ENCODE assay signal across 24 cellular contexts in the genomic region with DNA sequence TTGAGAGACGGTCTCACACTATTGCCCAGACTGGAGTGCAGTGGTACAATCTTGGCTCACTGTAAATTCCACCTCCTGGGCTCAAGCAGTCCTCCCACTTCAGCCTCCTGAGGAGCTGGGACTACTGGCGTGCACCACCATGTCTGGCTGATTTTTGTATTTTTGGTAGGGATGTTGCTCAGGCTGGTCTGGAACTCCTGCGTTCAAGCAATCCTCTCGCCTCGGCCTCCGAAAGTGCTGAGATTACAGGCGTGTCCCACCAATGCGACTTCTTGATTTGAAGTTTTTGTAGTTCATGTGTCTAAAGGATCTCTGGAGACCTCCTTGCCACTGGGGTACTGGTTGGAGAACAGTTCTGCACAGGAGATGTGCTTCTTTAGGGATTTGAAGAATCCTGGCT. TPM values are rescaled to one million over a fixed set of nuclear protein-coding genes. Genes with fewer than 3 reads are reported as not detected.
DNase-seq lines count a peak whose midpoint lies in the region; ATAC-seq and TF ChIP-seq lines count a peak whose summit lies in the region.
"Had no signal": no experiment of that assay in that cellular context is flagged by ENCODE, and none has a peak within 500 bp of the region (broad histone marks: within the 10 kb centered on the region; RNA-seq: fewer than 3 reads in every experiment).

No MANE protein-coding gene starts in this region.

- H3K4me2 ChIP-seq in HCT116 (ENCODE audit: low read length) = no peak overlapping the region
- H3K4me2 ChIP-seq: BLaER1, GM23338 had no signal

- no peak for ATAC-seq in HCT116
- ATAC-seq in natural killer cell treated with Interleukin-12 subunit alpha and Interleukin-12 subunit beta and Interleukin-15 and Interleukin-18, amount 100 ng/mL, for 72 hours = no peak
- no peak for ATAC-seq in GM19455 (IDR thresholded peaks at IDR 0.05; ENCODE audit: unreplicated experiment)
- ATAC-seq: GM12878, GM23338 had no signal

- TF ChIP-seq CTCF in HCT116 (IDR thresholded peaks at IDR 0.05 in 2 of 3, conservative IDR thresholded peaks at IDR 0.05 in 1 of 3; ENCODE audit: borderline replicate concordance in 1 of 3, insufficient read depth in 1 of 3, low read depth in 2 of 3, low read length in 2 of 3) (no peak), colonic mucosa (IDR thresholded peaks at IDR 0.05) (no peak)

- POLR2A ChIA-PET in HCT116 (lab: Charles Lee) = no interaction called here

- no peaks in the 10 kb centered on the region for H3K27me3 ChIP-seq in HCT116 (ENCODE audit: insufficient read depth, low read length)
- no peaks in the 10 kb centered on the region for H3K27me3 ChIP-seq in colonic mucosa
- no peaks in the 10 kb centered on the region for H3K27me3 ChIP-seq in H7 (ENCODE audit: control insufficient read depth, insufficient read depth, low read length)
- H3K27me3 ChIP-seq: BLaER1, Peyer's patch, SJCRH30 had no signal

- H3K4me3 ChIP-seq in HCT116 (replicated peaks in 1 of 2; ENCODE audit: low read depth in 1 of 2, low read length in 2 of 2) (no peak overlapping the region), colonic mucosa (no peak overlapping the region), H7 (ENCODE audit: insufficient read depth, low read depth, low read length) (no peak overlapping the region)
- H3K4me3 ChIP-seq: BLaER1, GM12878, GM23338, Peyer's patch, SJCRH30 had no signal

- TF ChIP-seq POLR2A in HCT116 (IDR thresholded peaks at IDR 0.05; ENCODE audit: borderline replicate concordance, extremely low read depth, insufficient read depth, insufficient read length) = no peak

- peak overlapping the region; percentile 19; the same call in 1 of the 2 replicates for H3K27ac ChIP-seq in HCT116 (ENCODE audit: low read depth, low read length)
- H3K27ac ChIP-seq in colonic mucosa = no peak overlapping the region
- H3K27ac ChIP-seq: 22Rv1, BLaER1, Peyer's patch, SJCRH30 had no signal

- no peak for DNase-seq in T-helper 2 cell treated with Interferon-gamma antibody and Interleukin-4, amounts not matched to agents 5 μg/mL and 100 μg/mL, for 36 hours (ENCODE audit: low spot score)
- no peak for DNase-seq in T-helper 2 cell
- DNase-seq in HCT116 (ENCODE audit: low read depth, low spot score) = no peak
- DNase-seq in colonic mucosa = peak; percentile 9
- no peak for DNase-seq in natural killer cell treated with Interleukin-12 subunit alpha and Interleukin-12 subunit beta and Interleukin-15 and Interleukin-18, amount 100 ng/mL, for 72 hours (ENCODE audit: low spot score)
- DNase-seq in activated T-helper 2 cell treated with anti-CD3 and anti-CD28 coated beads, Interferon-gamma antibody, Interleukin-2, Interleukin-4, amounts not matched to agents 10 μg/mL and 5 μg/mL and 100 μg/mL, durations not matched to agents 14 hours and 24 hours and 36 hours (ENCODE audit: low spot score) = no peak
- DNase-seq in H7 = no peak
- DNase-seq: ACHN; CD4-positive, alpha-beta memory T cell; DND-41; KG1; NCI-H1092 treated with DMSO at 0.1 percent for 48 hours; NCI-H1436 treated with DMSO at 0.1 percent for 48 hours; NCI-H2029 treated with DMSO at 0.1 percent for 48 hours; NCI-H226; NCI-H510A treated with DMSO at 0.1 percent for 48 hours; NCI-H748 treated with DMSO at 0.1 percent for 48 hours; Peyer's patch; SJCRH30 had no signal

- no peak overlapping the region for H3K4me3 Mint-ChIP-seq in T-helper 2 cell treated with Interferon-gamma antibody and Interleukin-4, amounts not matched to agents 5 μg/mL and 100 μg/mL, for 36 hours
- no peak overlapping the region for H3K4me3 Mint-ChIP-seq in natural killer cell treated with Interleukin-12 subunit alpha and Interleukin-12 subunit beta and Interleukin-15 and Interleukin-18, amount 100 ng/mL, for 72 hours
- no peak overlapping the region for H3K4me3 Mint-ChIP-seq in activated T-helper 2 cell treated with anti-CD3 and anti-CD28 coated beads, Interferon-gamma antibody, Interleukin-2, Interleukin-4, amounts not matched to agents 10 μg/mL and 5 μg/mL and 100 μg/mL, durations not matched to agents 14 hours and 24 hours and 36 hours (ENCODE audit: low read depth)
- H3K4me3 Mint-ChIP-seq: CD4-positive, alpha-beta memory T cell; GM23338 had no signal

- H3K4me1 ChIP-seq in HCT116 (ENCODE audit: control insufficient read depth in 1 of 2, insufficient read depth in 2 of 2, low read length in 2 of 2) (peaks cover 12 to 16% of the 10 kb centered on the region in 2 experiments; a peak in 3 of 4 replicates), colonic mucosa (no peaks in the 10 kb centered on the region)
- H3K4me1 ChIP-seq: BLaER1, Peyer's patch, SJCRH30 had no signal

- H3K27ac Mint-ChIP-seq in T-helper 2 cell treated with Interferon-gamma antibody and Interleukin-4, amounts not matched to agents 5 μg/mL and 100 μg/mL, for 36 hours = peak overlapping the region; percentile 31
- peak overlapping the region; percentile 46 to 68 for H3K27ac Mint-ChIP-seq in natural killer cell treated with Interleukin-12 subunit alpha and Interleukin-12 subunit beta and Interleukin-15 and Interleukin-18, amount 100 ng/mL, for 72 hours
- H3K27ac Mint-ChIP-seq in activated T-helper 2 cell treated with anti-CD3 and anti-CD28 coated beads, Interferon-gamma antibody, Interleukin-2, Interleukin-4, amounts not matched to agents 10 μg/mL and 5 μg/mL and 100 μg/mL, durations not matched to agents 14 hours and 24 hours and 36 hours = no peak overlapping the region
- H3K27ac Mint-ChIP-seq: GM23338 had no signal

- no peaks in the 10 kb centered on the region for H3K36me3 ChIP-seq in HCT116 (ENCODE audit: control insufficient read depth in 1 of 2, insufficient read depth in 2 of 2, low read length in 2 of 2)
- no peaks in the 10 kb centered on the region for H3K36me3 ChIP-seq in colonic mucosa
- H3K36me3 ChIP-seq in H7 (replicated peaks; ENCODE audit: control insufficient read depth, insufficient read depth, low read length) = no peaks in the 10 kb centered on the region
- H3K36me3 ChIP-seq: BLaER1, Peyer's patch had no signal

- H3K27me3 Mint-ChIP-seq in T-helper 2 cell treated with Interferon-gamma antibody and Interleukin-4, amounts not matched to agents 5 μg/mL and 100 μg/mL, for 36 hours (ENCODE audit: low read depth) = no peaks in the 10 kb centered on the region
- H3K27me3 Mint-ChIP-seq in natural killer cell treated with Interleukin-12 subunit alpha and Interleukin-12 subunit beta and Interleukin-15 and Interleukin-18, amount 100 ng/mL, for 72 hours = no peaks in the 10 kb centered on the region
- H3K27me3 Mint-ChIP-seq in activated T-helper 2 cell treated with anti-CD3 and anti-CD28 coated beads, Interferon-gamma antibody, Interleukin-2, Interleukin-4, amounts not matched to agents 10 μg/mL and 5 μg/mL and 100 μg/mL, durations not matched to agents 14 hours and 24 hours and 36 hours (ENCODE audit: low read depth) = no peaks in the 10 kb centered on the region
- H3K27me3 Mint-ChIP-seq: CD4-positive, alpha-beta memory T cell had no signal

- intact Hi-C loops in HCT116 (cut with micrococcal nuclease) = no loop called here
- intact Hi-C loops in colonic mucosa (cut with DNase I) = no loop called here
- intact Hi-C loops in activated T-helper 2 cell treated with anti-CD3 and anti-CD28 coated beads, Interferon-gamma antibody, Interleukin-2, Interleukin-4, amounts not matched to agents 10 μg/mL and 5 μg/mL and 100 μg/mL, durations not matched to agents 14 hours and 24 hours and 36 hours (cut with micrococcal nuclease) = no loop called here

- no peaks in the 10 kb centered on the region for H3K9me3 Mint-ChIP-seq in T-helper 2 cell treated with Interferon-gamma antibody and Interleukin-4, amounts not matched to agents 5 μg/mL and 100 μg/mL, for 36 hours
- no peaks in the 10 kb centered on the region for H3K9me3 Mint-ChIP-seq in natural killer cell treated with Interleukin-12 subunit alpha and Interleukin-12 subunit beta and Interleukin-15 and Interleukin-18, amount 100 ng/mL, for 72 hours
- H3K9me3 Mint-ChIP-seq in activated T-helper 2 cell treated with anti-CD3 and anti-CD28 coated beads, Interferon-gamma antibody, Interleukin-2, Interleukin-4, amounts not matched to agents 10 μg/mL and 5 μg/mL and 100 μg/mL, durations not matched to agents 14 hours and 24 hours and 36 hours = peaks cover 5% of the 10 kb centered on the region
- H3K9me3 Mint-ChIP-seq: CD4-positive, alpha-beta memory T cell had no signal

- peaks cover 65% of the 10 kb centered on the region for H3K36me3 Mint-ChIP-seq in T-helper 2 cell treated with Interferon-gamma antibody and Interleukin-4, amounts not matched to agents 5 μg/mL and 100 μg/mL, for 36 hours (ENCODE audit: low read depth)
- peaks cover 33% of the 10 kb centered on the region for H3K36me3 Mint-ChIP-seq in natural killer cell treated with Interleukin-12 subunit alpha and Interleukin-12 subunit beta and Interleukin-15 and Interleukin-18, amount 100 ng/mL, for 72 hours
- peaks cover 87% of the 10 kb centered on the region for H3K36me3 Mint-ChIP-seq in activated T-helper 2 cell treated with anti-CD3 and anti-CD28 coated beads, Interferon-gamma antibody, Interleukin-2, Interleukin-4, amounts not matched to agents 10 μg/mL and 5 μg/mL and 100 μg/mL, durations not matched to agents 14 hours and 24 hours and 36 hours (ENCODE audit: low read depth)

- H3K9ac ChIP-seq in HCT116 (ENCODE audit: low read length) = no peak overlapping the region
- no peak overlapping the region for H3K9ac ChIP-seq in colonic mucosa (ENCODE audit: low read depth in 2 of 2, low read length in 2 of 2)
- H3K9ac ChIP-seq: BLaER1 had no signal

- H3K4me1 Mint-ChIP-seq in T-helper 2 cell treated with Interferon-gamma antibody and Interleukin-4, amounts not matched to agents 5 μg/mL and 100 μg/mL, for 36 hours (ENCODE audit: low read depth) = no peaks in the 10 kb centered on the region
- H3K4me1 Mint-ChIP-seq in natural killer cell treated with Interleukin-12 subunit alpha and Interleukin-12 subunit beta and Interleukin-15 and Interleukin-18, amount 100 ng/mL, for 72 hours (ENCODE audit: low read depth in 2 of 2) = peaks cover 26 to 39% of the 10 kb centered on the region in 2 donors
- peaks cover 10% of the 10 kb centered on the region for H3K4me1 Mint-ChIP-seq in activated T-helper 2 cell treated with anti-CD3 and anti-CD28 coated beads, Interferon-gamma antibody, Interleukin-2, Interleukin-4, amounts not matched to agents 10 μg/mL and 5 μg/mL and 100 μg/mL, durations not matched to agents 14 hours and 24 hours and 36 hours (ENCODE audit: low read depth)

- CTCF ChIA-PET in HCT116 (lab: Charles Lee) = no interaction called here

- RAD21 ChIA-PET in HCT116 (lab: Charles Lee; ENCODE audit: low non-redundant PET in 1 of 2, low total read pairs in 2 of 2, uncharacterized antibody in 2 of 2, unreplicated experiment in 2 of 2) = no interaction called here

- H3K9me3 ChIP-seq in HCT116 (ENCODE audit: control insufficient read depth in 1 of 2, insufficient read depth in 1 of 2, low read depth in 1 of 2, low read length in 2 of 2) (no peaks in the 10 kb centered on the region), colonic mucosa (no peaks in the 10 kb centered on the region)
- H3K9me3 ChIP-seq: BLaER1, Peyer's patch, SJCRH30 had no signal

- no peak for TF ChIP-seq RAD21 in HCT116 (IDR thresholded peaks at IDR 0.05; ENCODE audit: low read depth)

- H2AFZ ChIP-seq in HCT116 (ENCODE audit: low read depth, low read length, poor library complexity, severe bottlenecking) = no peak overlapping the region
- H2AFZ ChIP-seq: GM23338 had no signal

- BruUV-seq in HCT116 (replicated peaks; lab: Mats Ljungman, UMichigan) = no TSS peak

- no peaks in the 10 kb centered on the region for H3K9me2 ChIP-seq in HCT116 (ENCODE audit: insufficient read depth)

- H3K79me2 ChIP-seq in HCT116 (ENCODE audit: insufficient read depth, low read length) = no peaks in the 10 kb centered on the region; the same call in 1 of the 2 replicates

- no peaks in the 10 kb centered on the region for H4K20me1 ChIP-seq in HCT116 (ENCODE audit: insufficient read depth)
- H4K20me1 ChIP-seq: BLaER1 had no signal

RNA-seq across cellular contexts. Expression of a gene that starts 28.1 kb away (rescaled TPM):
- total RNA-seq in HCT116 (2021; ENCODE audit: unreplicated experiment) (55.3 TPM), colonic mucosa (1 to 10 TPM; 1.1 to 3.1 TPM)
- polyA plus RNA-seq in HCT116 (2012) = 59.3 and 71.8 TPM in 2 replicates
- 100 to 1,000 TPM; 199 to 246 TPM for total RNA-seq in natural killer cell treated with Interleukin-12 subunit alpha and Interleukin-12 subunit beta and Interleukin-15 and Interleukin-18, amount 100 ng/mL, for 72 hours
- total RNA-seq in activated T-helper 2 cell treated with anti-CD3 and anti-CD28 coated beads, Interferon-gamma antibody, Interleukin-2, Interleukin-4, amounts not matched to agents 10 μg/mL and 5 μg/mL and 100 μg/mL, durations not matched to agents 14 hours and 24 hours and 36 hours = 232 and 242 TPM in 2 replicates
- total RNA-seq in H7 (2014; rRNA removed; shearing (Covaris generic)) = 0.74 and 1.2 TPM in 2 replicates
- polyA plus RNA-seq: GM23338 had no signal

RNA-seq across cellular contexts. Expression of a gene that starts 33.4 kb away (rescaled TPM):
- total RNA-seq in HCT116 (2021; ENCODE audit: unreplicated experiment) (239 TPM), colonic mucosa (100 to 1,000 TPM; 140 to 166 TPM)
- polyA plus RNA-seq in HCT116 (2012) = 261 and 300 TPM in 2 replicates
- total RNA-seq in natural killer cell treated with Interleukin-12 subunit alpha and Interleukin-12 subunit beta and Interleukin-15 and Interleukin-18, amount 100 ng/mL, for 72 hours = 100 to 1,000 TPM; 117 to 157 TPM
- total RNA-seq in activated T-helper 2 cell treated with anti-CD3 and anti-CD28 coated beads, Interferon-gamma antibody, Interleukin-2, Interleukin-4, amounts not matched to agents 10 μg/mL and 5 μg/mL and 100 μg/mL, durations not matched to agents 14 hours and 24 hours and 36 hours = 94.4 and 108 TPM in 2 replicates
- total RNA-seq in H7 (2014; rRNA removed; shearing (Covaris generic)) = 59.9 and 67.6 TPM in 2 replicates

Comparison
In these comparisons a context has a peak if more than half of its experiments do, and no peak if none do; other contexts are left out.
1. RNA of a gene that starts 28.1 kb away (total RNA-seq): 199 to 246 TPM in natural killer cell treated with Interleukin-12 subunit alpha and Interleukin-12 subunit beta and Interleukin-15 and Interleukin-18, amount 100 ng/mL, for 72 hours, 232 to 242 TPM in activated T-helper 2 cell treated with anti-CD3 and anti-CD28 coated beads, Interferon-gamma antibody, Interleukin-2, Interleukin-4, amounts not matched to agents 10 μg/mL and 5 μg/mL and 100 μg/mL, durations not matched to agents 14 hours and 24 hours and 36 hours and 55.3 TPM in HCT116 (single experiment); 1.1 to 3.1 TPM in colonic mucosa and 0.74 to 1.2 TPM in H7; every median in the first group is over 10 times any median in the second.